In genomic region chr15:90059208-90059985, GRCh38 we compare ENCODE assay signal across 9 cellular contexts. TPM values are rescaled to one million over a fixed set of nuclear protein-coding genes. Genes with fewer than 3 reads are reported as not detected.
DNase-seq lines count a peak whose midpoint lies in the region; ATAC-seq lines count a peak whose summit lies in the region.
"Had no signal": no experiment of that assay in that cellular context is flagged by ENCODE, and none has a peak within 500 bp of the region (broad histone marks: within the 10 kb centered on the region; RNA-seq: fewer than 3 reads in every experiment).

No MANE protein-coding gene starts in this region.

- DNase-seq in AML-193 (lab: John Stamatoyannopoulos, UW) (peak; percentile 97 to 99), naive B cell (peak; percentile 96), NCI-H146 treated with DMSO at 0.1 percent for 48 hours (lab: John Stamatoyannopoulos, UW; ENCODE audit: unreplicated experiment) (no peak)
- peak; percentile 33 to 44 (median 36) for DNase-seq in activated CD4-positive, CD25-positive, alpha-beta regulatory T cell (lab: John Stamatoyannopoulos, UW)
- DNase-seq in stimulated activated naive CD8-positive, alpha-beta T cell treated with anti-CD3 and anti-CD28 coated beads, Interleukin-15, amount 100 ng/mL, for 72 hours: peak; percentile 77 to 92

- ATAC-seq in GM19438 (IDR thresholded peaks at IDR 0.05; ENCODE audit: low read depth, unreplicated experiment) (peak; percentile 87), HG03521 (IDR thresholded peaks at IDR 0.05; ENCODE audit: unreplicated experiment) (peak; percentile 88), naive B cell (ENCODE audit: low read depth in 2 of 2) (peak; percentile 88 to 89)
- ATAC-seq in stimulated activated naive CD8-positive, alpha-beta T cell treated with anti-CD3 and anti-CD28 coated beads, Interleukin-15, amount 100 ng/mL, for 72 hours: peak; percentile 98
- ATAC-seq: A549 had no signal

- no peaks in the 10 kb centered on the region for H3K36me3 Mint-ChIP-seq in naive B cell

- peak overlapping the region; percentile 93 to 100 (median 98) for H3K27ac Mint-ChIP-seq in naive B cell
- peak overlapping the region; percentile 94 to 98 for H3K27ac Mint-ChIP-seq in stimulated activated naive CD8-positive, alpha-beta T cell treated with anti-CD3 and anti-CD28 coated beads, Interleukin-15, amount 100 ng/mL, for 72 hours

- H3K27ac ChIP-seq in cingulate gyrus (ENCODE audit: low read depth, low read length): peak overlapping the region; percentile 58
- H3K27ac ChIP-seq: A549 had no signal

- H3K9me3 Mint-ChIP-seq in naive B cell: no peaks in the 10 kb centered on the region
- no peaks in the 10 kb centered on the region for H3K9me3 Mint-ChIP-seq in stimulated activated naive CD8-positive, alpha-beta T cell treated with anti-CD3 and anti-CD28 coated beads, Interleukin-15, amount 100 ng/mL, for 72 hours

- H3K27me3 Mint-ChIP-seq in naive B cell: no peaks in the 10 kb centered on the region
- no peaks in the 10 kb centered on the region for H3K27me3 Mint-ChIP-seq in stimulated activated naive CD8-positive, alpha-beta T cell treated with anti-CD3 and anti-CD28 coated beads, Interleukin-15, amount 100 ng/mL, for 72 hours

- peaks cover 63 to 90% (median 77%) of the 10 kb centered on the region in 3 donors for H3K4me1 Mint-ChIP-seq in naive B cell
- peaks cover 67% of the 10 kb centered on the region for H3K4me1 Mint-ChIP-seq in stimulated activated naive CD8-positive, alpha-beta T cell treated with anti-CD3 and anti-CD28 coated beads, Interleukin-15, amount 100 ng/mL, for 72 hours

- peak overlapping the region; percentile 52 to 91 (median 82) for H3K4me3 Mint-ChIP-seq in naive B cell
- peak overlapping the region; percentile 66 to 79 for H3K4me3 Mint-ChIP-seq in stimulated activated naive CD8-positive, alpha-beta T cell treated with anti-CD3 and anti-CD28 coated beads, Interleukin-15, amount 100 ng/mL, for 72 hours

RNA-seq across cellular contexts. Expression of gene IDH2, which starts 42.9 kb away (rescaled TPM):
- 100 to 1,000 TPM in 1 of 6 donors, 10 to 100 TPM in 5; 59.0 to 105 (median 64.5) TPM for polyA plus RNA-seq in naive B cell (ENCODE audit: low read depth in 6 of 6)

RNA-seq across cellular contexts. Expression of gene ZNF710, which starts 58.3 kb away (rescaled TPM):
- polyA plus RNA-seq in naive B cell (ENCODE audit: low read depth in 6 of 6): 1 to 10 TPM in 5 of 6 donors, under 1 TPM in 1; 0.64 to 2.4 (median 2.0) TPM
